In genomic region chr2:85446296-85447221, GRCh38 we compare ENCODE assay signal across 10 cellular contexts. TPM values are rescaled to one million over a fixed set of nuclear protein-coding genes. Genes with fewer than 3 reads are reported as not detected.
A peak's percentile ranks its signal among the peaks of the same experiment; 100 is the strongest.
DNase-seq lines count a peak whose midpoint lies in the region; ATAC-seq and TF ChIP-seq lines count a peak whose summit lies in the region.
"Had no signal": no experiment of that assay in that cellular context is flagged by ENCODE, and none has a peak within 500 bp of the region (broad histone marks: within the 10 kb centered on the region; RNA-seq: fewer than 3 reads in every experiment).

No MANE protein-coding gene starts in this region.

- no peaks in the 10 kb centered on the region for H3K9me3 Mint-ChIP-seq in CD8-positive, alpha-beta T cell
- H3K9me3 Mint-ChIP-seq in glutamatergic neuron (ENCODE audit: unreplicated experiment), result no peaks in the 10 kb centered on the region

- H3K9me3 ChIP-seq in CD8-positive, alpha-beta T cell (ENCODE audit: low read length), result no peaks in the 10 kb centered on the region

- TF ChIP-seq CTCF in CD8-positive, alpha-beta T cell (IDR thresholded peaks at IDR 0.05), result no peak
- TF ChIP-seq CTCF in RWPE1 (conservative IDR thresholded peaks at IDR 0.05; ENCODE audit: low read depth) (no peak), glutamatergic neuron (IDR thresholded peaks at IDR 0.05; ENCODE audit: partially characterized antibody, unreplicated experiment) (no peak)

- CTCF ChIA-PET in CD8-positive, alpha-beta T cell (lab: Charles Lee), result interaction anchor here (0.6 to 2.1 kb wide), 3 partner anchors 26 to 106 kb away, joined by 3 to 8 read pairs (median 3); partner anchors contain the start of gene MAT2A
- CTCF ChIA-PET in RWPE1 (lab: Yijun Ruan, JAX), result interaction anchor here (0.6 kb wide), 1 partner anchor 146 kb away, joined by 3 read pairs; no protein-coding TSS in a partner anchor

- H3K36me3 ChIP-seq in CD8-positive, alpha-beta T cell (ENCODE audit: insufficient read depth, low read length), result no peaks in the 10 kb centered on the region

- no peak for DNase-seq in CD8-positive, alpha-beta T cell
- DNase-seq in RWPE1 (ENCODE audit: low spot score), result no peak
- DNase-seq in glutamatergic neuron, result peak; percentile 21
- DNase-seq in pons (ENCODE audit: low spot score), result peak; percentile 33
- DNase-seq in glomerular visceral epithelial cell (ENCODE audit: extremely low spot score), result no peak
- DNase-seq in NCI-H146 treated with DMSO at 0.1 percent for 48 hours (lab: John Stamatoyannopoulos, UW; ENCODE audit: unreplicated experiment), result no peak
- DNase-seq: effector CD8-positive, alpha-beta T cell had no signal

- no peaks in the 10 kb centered on the region for H3K27me3 Mint-ChIP-seq in CD8-positive, alpha-beta T cell (ENCODE audit: low read depth)
- peaks cover 3% of the 10 kb centered on the region for H3K27me3 Mint-ChIP-seq in glutamatergic neuron (ENCODE audit: unreplicated experiment)

- no peak for ATAC-seq in CD8-positive, alpha-beta T cell
- ATAC-seq in GM21515 (IDR thresholded peaks at IDR 0.05; ENCODE audit: unreplicated experiment) (no peak), HG03135 (IDR thresholded peaks at IDR 0.05; ENCODE audit: unreplicated experiment) (no peak)

- intact Hi-C loops in CD8-positive, alpha-beta T cell (cut with DNase I, micrococcal nuclease), result no loop called here

- POLR2A ChIA-PET in CD8-positive, alpha-beta T cell (lab: Charles Lee), result no interaction called here
- POLR2A ChIA-PET in RWPE1 (lab: Yijun Ruan, JAX; ENCODE audit: low non-redundant PET), result interaction anchor here (1.4 kb wide), 1 partner anchor 92 kb away, joined by 5 read pairs; the partner anchor contains the start of gene MAT2A

- H3K4me3 ChIP-seq in CD8-positive, alpha-beta T cell (ENCODE audit: low read depth, low read length), result no peak overlapping the region

- no peaks in the 10 kb centered on the region for H3K4me1 Mint-ChIP-seq in CD8-positive, alpha-beta T cell (ENCODE audit: low read depth)
- peaks cover 7% of the 10 kb centered on the region for H3K4me1 Mint-ChIP-seq in glutamatergic neuron (ENCODE audit: low read depth, unreplicated experiment)

- peak overlapping the region; percentile 5 for H3K27ac Mint-ChIP-seq in CD8-positive, alpha-beta T cell
- no peak overlapping the region for H3K27ac Mint-ChIP-seq in glutamatergic neuron (ENCODE audit: unreplicated experiment)

- no peaks in the 10 kb centered on the region for H3K27me3 ChIP-seq in CD8-positive, alpha-beta T cell (ENCODE audit: insufficient read depth, low read length)

- H3K4me1 ChIP-seq in CD8-positive, alpha-beta T cell (ENCODE audit: insufficient read depth, low read length), result no peaks in the 10 kb centered on the region

- H3K27ac ChIP-seq in CD8-positive, alpha-beta T cell (ENCODE audit: low read depth, low read length), result no peak overlapping the region
- H3K27ac ChIP-seq in RWPE1, result peak overlapping the region; percentile 93

- no peaks in the 10 kb centered on the region for H3K36me3 Mint-ChIP-seq in CD8-positive, alpha-beta T cell
- H3K36me3 Mint-ChIP-seq in glutamatergic neuron (ENCODE audit: unreplicated experiment), result no peaks in the 10 kb centered on the region

- no peak overlapping the region for H3K4me3 Mint-ChIP-seq in CD8-positive, alpha-beta T cell
- no peak overlapping the region for H3K4me3 Mint-ChIP-seq in glutamatergic neuron (ENCODE audit: unreplicated experiment)

RNA-seq across cellular contexts. Expression of gene SH2D6, which starts 28.0 kb away (rescaled TPM):
- under 1 TPM; 0.33 to 0.44 TPM for total RNA-seq in CD8-positive, alpha-beta T cell
- 0.64 TPM for total RNA-seq in glutamatergic neuron (ENCODE audit: unreplicated experiment)
- total RNA-seq: posterior vena cava had no signal

RNA-seq across cellular contexts. Expression of gene CAPG, which starts 36.4 kb away (rescaled TPM):
- total RNA-seq in CD8-positive, alpha-beta T cell, result 1 to 10 TPM; 2.4 to 3.6 TPM
- 15.5 TPM for total RNA-seq in glutamatergic neuron (ENCODE audit: unreplicated experiment)

Comparison
In these comparisons a context has a peak if more than half of its experiments do, and no peak if none do; other contexts are left out.
1. DNase-seq: peak in glutamatergic neuron (single experiment) and pons (single experiment); none in CD8-positive, alpha-beta T cell (0 of 7), RWPE1 (single experiment), glomerular visceral epithelial cell (single experiment) and NCI-H146 treated with DMSO at 0.1 percent for 48 hours (single experiment).